9 cellular contexts compared by ENCODE assay signal in the genomic region with DNA sequence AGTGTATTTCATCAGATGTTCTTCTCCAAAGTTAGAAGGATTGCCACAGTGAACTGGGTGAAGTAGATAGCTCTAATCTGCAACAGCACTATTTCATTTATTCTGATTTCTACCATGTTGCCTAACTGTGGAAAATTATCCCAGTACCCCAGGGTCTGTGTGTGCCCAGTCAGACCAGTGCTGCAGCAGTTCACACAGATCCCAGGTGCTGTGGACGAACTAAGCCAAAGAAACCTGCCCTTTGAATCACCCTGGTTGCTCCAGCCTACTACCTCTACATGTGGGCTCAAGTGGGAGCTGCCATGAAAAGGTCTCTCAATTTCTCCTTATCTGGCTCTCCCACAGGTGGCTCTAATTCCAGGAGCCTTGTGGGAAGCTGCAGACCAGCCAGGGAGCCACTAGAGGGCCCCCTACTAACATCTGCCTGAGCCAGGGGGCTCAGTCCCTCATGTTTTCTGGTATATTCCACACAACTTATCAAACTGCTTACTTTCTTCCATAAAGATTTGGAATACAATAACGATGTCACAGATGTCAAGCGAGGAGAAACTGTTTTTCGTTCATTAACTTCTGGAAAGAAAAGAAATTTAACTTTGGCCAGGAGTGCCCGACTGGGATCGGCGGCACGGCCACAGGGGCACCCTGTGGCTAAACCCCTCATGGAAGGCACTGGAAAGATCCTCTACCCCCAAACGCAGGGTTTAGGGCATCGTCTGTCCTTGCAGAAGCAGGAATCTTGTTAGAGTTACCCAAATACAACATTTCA. TPM values are rescaled to one million over a fixed set of nuclear protein-coding genes. Genes with fewer than 3 reads are reported as not detected.
DNase-seq lines count a peak whose midpoint lies in the region; ATAC-seq and TF ChIP-seq lines count a peak whose summit lies in the region.
"Had no signal": no experiment of that assay in that cellular context is flagged by ENCODE, and none has a peak within 500 bp of the region (broad histone marks: within the 10 kb centered on the region; RNA-seq: fewer than 3 reads in every experiment).

No MANE protein-coding gene starts in this region.

- H3K9me3 ChIP-seq in fibroblast of lung (ENCODE audit: control insufficient read depth, insufficient read depth, low read depth, low read length): no peaks in the 10 kb centered on the region
- H3K9me3 ChIP-seq: SJSA1 had no signal

- peak; percentile 53 for ATAC-seq in GM21825 (IDR thresholded peaks at IDR 0.05; ENCODE audit: unreplicated experiment)
- peak; percentile 57 for ATAC-seq in activated CD8-positive, alpha-beta T cell treated with anti-CD3 and anti-CD28 coated beads for 36 hours

- no peak overlapping the region for H2AFZ ChIP-seq in fibroblast of lung (ENCODE audit: low read length)

- H3K27ac ChIP-seq in fibroblast of lung (ENCODE audit: insufficient read depth, low read length): no peak overlapping the region
- H3K27ac ChIP-seq: SJSA1 had no signal

- no peak overlapping the region for H3K4me3 Mint-ChIP-seq in activated CD8-positive, alpha-beta T cell treated with anti-CD3 and anti-CD28 coated beads for 36 hours

- H3K36me3 ChIP-seq in fibroblast of lung (ENCODE audit: control insufficient read depth, insufficient read depth, low read length): no peaks in the 10 kb centered on the region
- H3K36me3 ChIP-seq: SJSA1 had no signal

- no peaks in the 10 kb centered on the region for H3K27me3 ChIP-seq in fibroblast of lung (ENCODE audit: control insufficient read depth, insufficient read depth, low read length)
- H3K27me3 ChIP-seq: SJSA1 had no signal

- H3K4me3 ChIP-seq in fibroblast of lung (replicated peaks in 1 of 4; ENCODE audit: control extremely low read depth in 1 of 4, insufficient read depth in 1 of 4, low read depth in 3 of 4, low read length in 4 of 4): no peak overlapping the region
- H3K4me3 ChIP-seq: SJSA1 had no signal

- peak; percentile 87 for TF ChIP-seq CTCF in activated CD8-positive, alpha-beta T cell treated with anti-CD3 and anti-CD28 coated beads for 36 hours (IDR thresholded peaks at IDR 0.05)
- TF ChIP-seq CTCF in fibroblast of lung (conservative IDR thresholded peaks at IDR 0.05 in 1 of 2, IDR thresholded peaks at IDR 0.05 in 1 of 2; ENCODE audit: low read depth in 1 of 2, low read length in 2 of 2): peak; percentile 49 to 51

- peaks cover 3% of the 10 kb centered on the region for H3K27me3 Mint-ChIP-seq in activated CD8-positive, alpha-beta T cell treated with anti-CD3 and anti-CD28 coated beads for 36 hours

- H3K4me2 ChIP-seq in fibroblast of lung (ENCODE audit: extremely low read depth, insufficient read depth, low read length): no peak overlapping the region

- intact Hi-C loops in activated CD8-positive, alpha-beta T cell treated with anti-CD3 and anti-CD28 coated beads for 36 hours (cut with micrococcal nuclease): no loop called here

- no peaks in the 10 kb centered on the region for H3K4me1 ChIP-seq in fibroblast of lung (ENCODE audit: control insufficient read depth, extremely low read depth, insufficient read depth, low read length)
- H3K4me1 ChIP-seq: SJSA1 had no signal

- H3K9me3 Mint-ChIP-seq in activated CD8-positive, alpha-beta T cell treated with anti-CD3 and anti-CD28 coated beads for 36 hours: no peaks in the 10 kb centered on the region

- POLR2A ChIA-PET in activated CD8-positive, alpha-beta T cell treated with anti-CD3 and anti-CD28 coated beads for 36 hours (lab: Charles Lee): interaction anchor here (1.2 kb wide), 1 partner anchor 39 kb away, joined by 3 read pairs; no protein-coding TSS in a partner anchor

- no peak overlapping the region for H3K27ac Mint-ChIP-seq in activated CD8-positive, alpha-beta T cell treated with anti-CD3 and anti-CD28 coated beads for 36 hours

- no peaks in the 10 kb centered on the region for H3K79me2 ChIP-seq in fibroblast of lung (ENCODE audit: control insufficient read depth, insufficient read depth, low read length)

- peaks cover 36% of the 10 kb centered on the region for H3K4me1 Mint-ChIP-seq in activated CD8-positive, alpha-beta T cell treated with anti-CD3 and anti-CD28 coated beads for 36 hours (ENCODE audit: low read depth)

- peak; percentile 35 for DNase-seq in COR-L47 (lab: John Stamatoyannopoulos, UW)
- DNase-seq in NCI-H2227 treated with DMSO at 0.1 percent for 48 hours (lab: John Stamatoyannopoulos, UW): peak; percentile 19
- DNase-seq in activated CD8-positive, alpha-beta T cell treated with anti-CD3 and anti-CD28 coated beads for 36 hours: peak; percentile 56
- DNase-seq in fibroblast of lung (ENCODE audit: low read depth in 2 of 2): peak in 1 of 2 donors; percentile 12
- DNase-seq in occipital lobe (lab: John Stamatoyannopoulos, UW): peak; percentile 21
- no peak for DNase-seq in NK-92 (lab: John Stamatoyannopoulos, UW; ENCODE audit: unreplicated experiment)
- DNase-seq in NCI-H187 treated with DMSO at 0.1 percent for 48 hours (lab: John Stamatoyannopoulos, UW): no peak

- H4K20me1 ChIP-seq in fibroblast of lung (ENCODE audit: control insufficient read depth, extremely low read depth, insufficient read depth, low read length): no peaks in the 10 kb centered on the region

- CTCF ChIA-PET in activated CD8-positive, alpha-beta T cell treated with anti-CD3 and anti-CD28 coated beads for 36 hours (lab: Charles Lee): interaction anchor here (0.7 to 4.6 kb wide), 9 partner anchors 9 to 120 kb away, joined by 3 to 34 read pairs (median 3); no protein-coding TSS in a partner anchor

- no peaks in the 10 kb centered on the region for H3K36me3 Mint-ChIP-seq in activated CD8-positive, alpha-beta T cell treated with anti-CD3 and anti-CD28 coated beads for 36 hours (ENCODE audit: low read depth)

- H3K9ac ChIP-seq in fibroblast of lung (ENCODE audit: insufficient read depth, low read length): no peak overlapping the region

RNA-seq across cellular contexts. Expression of gene LY86, which starts 31.6 kb away (rescaled TPM):
- total RNA-seq in activated CD8-positive, alpha-beta T cell treated with anti-CD3 and anti-CD28 coated beads for 36 hours: under 1 TPM in 1 of 2 experiments, not detected in 1; 0.32 TPM
- total RNA-seq in fibroblast of lung (not detected in 2 replicates), occipital lobe (2.2 TPM)
- polyA plus RNA-seq in fibroblast of lung: not detected in 2 replicates
- not detected in 2 replicates for polyA plus RNA-seq in fibroblast of lung (2012)
- polyA minus RNA-seq in fibroblast of lung (ENCODE audit: low replicate concordance): not detected in 2 replicates
- total RNA-seq: SJSA1 had no signal

Comparison
In these comparisons a context has a peak if more than half of its experiments do, and no peak if none do; other contexts are left out.
1. DNase-seq: peak in COR-L47 (single experiment), NCI-H2227 treated with DMSO at 0.1 percent for 48 hours (single experiment), activated CD8-positive, alpha-beta T cell treated with anti-CD3 and anti-CD28 coated beads for 36 hours (single experiment) and occipital lobe (single experiment); none in NK-92 (single experiment) and NCI-H187 treated with DMSO at 0.1 percent for 48 hours (single experiment).